ENCODE assay signal across 20 cellular contexts in the genomic region with DNA sequence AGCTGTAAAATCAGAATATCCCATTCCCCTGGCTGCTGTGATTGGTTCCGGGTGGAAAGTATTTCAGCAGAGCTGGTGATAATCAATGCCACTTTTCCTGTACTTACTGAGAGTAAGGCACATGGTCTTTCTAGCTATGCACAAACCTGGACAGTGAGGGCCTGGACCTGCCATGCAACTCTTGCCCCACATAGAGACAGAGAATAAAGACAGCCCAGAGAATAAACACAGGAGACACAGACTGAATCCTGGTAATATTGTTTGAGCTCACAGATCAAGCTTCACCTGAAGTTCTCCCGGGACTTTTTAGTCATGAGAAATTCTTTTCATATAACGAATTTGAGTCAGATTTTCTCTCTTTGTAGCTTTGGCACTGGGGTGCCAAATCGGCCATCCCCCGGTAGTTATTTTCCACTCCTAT.
"Had no signal": no experiment of that assay in that cellular context is flagged by ENCODE, and none has a peak within 500 bp of the region (broad histone marks: within the 10 kb centered on the region; RNA-seq: fewer than 3 reads in every experiment).

No MANE protein-coding gene starts in this region.

- H3K4me1 ChIP-seq: prostate gland had no signal

- H3K36me3 ChIP-seq: brain microvascular endothelial cell, colonic mucosa, heart right ventricle, lower lobe of right lung, prostate gland, stomach had no signal

- H3K9me3 Mint-ChIP-seq: activated CD4-positive, alpha-beta T cell treated with anti-CD3 and anti-CD28 coated beads, Interleukin-2, amount 10 ng/mL, durations not matched to agents 7 days and 5 days; activated naive CD4-positive, alpha-beta T cell treated with anti-CD3 and anti-CD28 coated beads, Interleukin-2, amount 10 ng/mL, durations not matched to agents 7 days and 5 days; activated naive CD8-positive, alpha-beta T cell treated with anti-CD3 and anti-CD28 coated beads, Interleukin-2, amount 50 U/mL, for 24 hours; central memory CD8-positive, alpha-beta T cell; immature natural killer cell; stimulated activated effector memory CD8-positive, alpha-beta T cell treated with anti-CD3 and anti-CD28 coated beads, Interleukin-12 subunit alpha, Interleukin-12 subunit beta, amount 100 ng/mL, for 72 hours; type B pancreatic cell had no signal

- DNase-seq: activated CD4-positive, alpha-beta T cell treated with anti-CD3 and anti-CD28 coated beads, Interleukin-2, amount 10 ng/mL, durations not matched to agents 7 days and 5 days; activated CD8-positive, alpha-beta memory T cell treated with anti-CD3 and anti-CD28 coated beads for 24 hours; activated CD8-positive, alpha-beta memory T cell treated with anti-CD3 and anti-CD28 coated beads, Interleukin-2, amount 50 U/mL, for 48 hours; activated effector memory CD4-positive, alpha-beta T cell treated with Interleukin-2 at 50 U/mL for 16 hours; activated naive CD4-positive, alpha-beta T cell treated with anti-CD3 and anti-CD28 coated beads, Interleukin-2, amount 10 ng/mL, durations not matched to agents 7 days and 5 days; activated naive CD8-positive, alpha-beta T cell treated with anti-CD3 and anti-CD28 coated beads, Interleukin-2, amount 50 U/mL, for 24 hours; activated T-cell treated with anti-CD3 and anti-CD28 coated beads, Interleukin-2, amount 50 U/mL, for 48 hours; aorta; brain microvascular endothelial cell; colonic mucosa; heart right ventricle; immature natural killer cell; lower lobe of right lung; right cardiac atrium; stimulated activated CD4-positive, alpha-beta T cell treated with anti-CD3 and anti-CD28 coated beads, Interleukin-4, amount 100 ng/mL, for 24 hours; stomach had no signal

- ATAC-seq: activated naive CD8-positive, alpha-beta T cell treated with anti-CD3 and anti-CD28 coated beads, Interleukin-2, amount 50 U/mL, for 24 hours; heart right ventricle; lower lobe of right lung; right cardiac atrium; stimulated activated effector memory CD8-positive, alpha-beta T cell treated with anti-CD3 and anti-CD28 coated beads, Interleukin-12 subunit alpha, Interleukin-12 subunit beta, amount 100 ng/mL, for 72 hours had no signal

- H3K4me3 Mint-ChIP-seq: activated CD4-positive, alpha-beta T cell treated with anti-CD3 and anti-CD28 coated beads, Interleukin-2, amount 10 ng/mL, durations not matched to agents 7 days and 5 days; activated naive CD4-positive, alpha-beta T cell treated with anti-CD3 and anti-CD28 coated beads, Interleukin-2, amount 10 ng/mL, durations not matched to agents 7 days and 5 days; activated naive CD8-positive, alpha-beta T cell treated with anti-CD3 and anti-CD28 coated beads, Interleukin-2, amount 50 U/mL, for 24 hours; central memory CD8-positive, alpha-beta T cell; immature natural killer cell; stimulated activated effector memory CD8-positive, alpha-beta T cell treated with anti-CD3 and anti-CD28 coated beads, Interleukin-12 subunit alpha, Interleukin-12 subunit beta, amount 100 ng/mL, for 72 hours; type B pancreatic cell had no signal

- H3K27ac ChIP-seq: brain microvascular endothelial cell, colonic mucosa, heart right ventricle, lower lobe of right lung, prostate gland, stomach had no signal

- H3K36me3 Mint-ChIP-seq: activated naive CD4-positive, alpha-beta T cell treated with anti-CD3 and anti-CD28 coated beads, Interleukin-2, amount 10 ng/mL, durations not matched to agents 7 days and 5 days; immature natural killer cell; stimulated activated effector memory CD8-positive, alpha-beta T cell treated with anti-CD3 and anti-CD28 coated beads, Interleukin-12 subunit alpha, Interleukin-12 subunit beta, amount 100 ng/mL, for 72 hours; type B pancreatic cell had no signal

- H3K9me3 ChIP-seq: colonic mucosa, heart right ventricle, lower lobe of right lung, prostate gland, stomach had no signal

- H3K27me3 ChIP-seq: brain microvascular endothelial cell, colonic mucosa, stomach had no signal

- H3K27ac Mint-ChIP-seq: activated CD4-positive, alpha-beta T cell treated with anti-CD3 and anti-CD28 coated beads, Interleukin-2, amount 10 ng/mL, durations not matched to agents 7 days and 5 days; activated naive CD4-positive, alpha-beta T cell treated with anti-CD3 and anti-CD28 coated beads, Interleukin-2, amount 10 ng/mL, durations not matched to agents 7 days and 5 days; activated naive CD8-positive, alpha-beta T cell treated with anti-CD3 and anti-CD28 coated beads, Interleukin-2, amount 50 U/mL, for 24 hours; immature natural killer cell; stimulated activated effector memory CD8-positive, alpha-beta T cell treated with anti-CD3 and anti-CD28 coated beads, Interleukin-12 subunit alpha, Interleukin-12 subunit beta, amount 100 ng/mL, for 72 hours; type B pancreatic cell had no signal

- H3K4me3 ChIP-seq: colonic mucosa, heart right ventricle, lower lobe of right lung, prostate gland, stomach had no signal

- H3K27me3 Mint-ChIP-seq: type B pancreatic cell had no signal

- H3K4me1 Mint-ChIP-seq: activated CD4-positive, alpha-beta T cell treated with anti-CD3 and anti-CD28 coated beads, Interleukin-2, amount 10 ng/mL, durations not matched to agents 7 days and 5 days; activated naive CD4-positive, alpha-beta T cell treated with anti-CD3 and anti-CD28 coated beads, Interleukin-2, amount 10 ng/mL, durations not matched to agents 7 days and 5 days; activated naive CD8-positive, alpha-beta T cell treated with anti-CD3 and anti-CD28 coated beads, Interleukin-2, amount 50 U/mL, for 24 hours; central memory CD8-positive, alpha-beta T cell; immature natural killer cell; stimulated activated effector memory CD8-positive, alpha-beta T cell treated with anti-CD3 and anti-CD28 coated beads, Interleukin-12 subunit alpha, Interleukin-12 subunit beta, amount 100 ng/mL, for 72 hours had no signal
